In genomic region chr14:94329857-94330256, GRCh38 we compare ENCODE assay signal across 35 cellular contexts. TPM values are rescaled to one million over a fixed set of nuclear protein-coding genes. Genes with fewer than 3 reads are reported as not detected.
"Had no signal": no experiment of that assay in that cellular context is flagged by ENCODE, and none has a peak within 500 bp of the region (broad histone marks: within the 10 kb centered on the region; RNA-seq: fewer than 3 reads in every experiment).

No MANE protein-coding gene starts in this region.

- FAIRE-seq: pancreas had no signal

- H3K27ac Mint-ChIP-seq: naive thymus-derived CD4-positive, alpha-beta T cell; natural killer cell; nephron; neural progenitor cell; stimulated activated memory B cell treated with anti-CD40 and anti-IgM and Interleukin-4, amounts not matched to agents 10 μg/mL and 1 μg/mL and 100 μg/mL, for 72 hours; stimulated activated naive CD8-positive, alpha-beta T cell treated with anti-CD3 and anti-CD28 coated beads, Interleukin-15, amount 100 ng/mL, for 72 hours; type B pancreatic cell had no signal

- H3K9ac ChIP-seq: neural progenitor cell had no signal

- H3K4me3 Mint-ChIP-seq: naive thymus-derived CD4-positive, alpha-beta T cell; natural killer cell; nephron; neural progenitor cell; stimulated activated memory B cell treated with anti-CD40 and anti-IgM and Interleukin-4, amounts not matched to agents 10 μg/mL and 1 μg/mL and 100 μg/mL, for 72 hours; stimulated activated naive CD8-positive, alpha-beta T cell treated with anti-CD3 and anti-CD28 coated beads, Interleukin-15, amount 100 ng/mL, for 72 hours; type B pancreatic cell had no signal

- H3K4me1 Mint-ChIP-seq: naive thymus-derived CD4-positive, alpha-beta T cell; natural killer cell; nephron; stimulated activated memory B cell treated with anti-CD40 and anti-IgM and Interleukin-4, amounts not matched to agents 10 μg/mL and 1 μg/mL and 100 μg/mL, for 72 hours; stimulated activated naive CD8-positive, alpha-beta T cell treated with anti-CD3 and anti-CD28 coated beads, Interleukin-15, amount 100 ng/mL, for 72 hours had no signal

- H2AFZ ChIP-seq: neural progenitor cell had no signal

- H3K9me3 Mint-ChIP-seq: natural killer cell; stimulated activated naive CD8-positive, alpha-beta T cell treated with anti-CD3 and anti-CD28 coated beads, Interleukin-15, amount 100 ng/mL, for 72 hours; type B pancreatic cell had no signal

- H3K4me1 ChIP-seq: neural progenitor cell, pancreas, prostate gland, spleen, testis, tibial artery, transverse colon, upper lobe of right lung, uterus had no signal

- H3K27me3 Mint-ChIP-seq: type B pancreatic cell had no signal

- H3K4me3 ChIP-seq: neural progenitor cell, pancreas, prostate gland, skin epidermis, smooth muscle cell, spleen, suprapubic skin, testis, tibial artery, transverse colon, upper lobe of right lung, uterus had no signal

- H3K27me3 ChIP-seq: neural progenitor cell, pancreas, suprapubic skin, testis, tibial artery, transverse colon, upper lobe of right lung, uterus had no signal

- H3K27ac ChIP-seq: neural progenitor cell, neutrophil, pancreas, prostate gland, skin epidermis, spleen, suprapubic skin, testis, tibial artery, transverse colon, upper lobe of right lung, uterus had no signal

- H3K36me3 ChIP-seq: neural progenitor cell, neutrophil, pancreas, prostate gland, spleen, suprapubic skin, tibial artery, transverse colon, upper lobe of right lung, uterus had no signal

- H3K4me2 ChIP-seq: neural progenitor cell, smooth muscle cell had no signal

- ATAC-seq: naive thymus-derived CD4-positive, alpha-beta T cell; natural killer cell; pancreas; right cardiac atrium; sciatic nerve; stimulated activated memory B cell treated with anti-CD40 and anti-IgM and Interleukin-4, amounts not matched to agents 10 μg/mL and 1 μg/mL and 100 μg/mL, for 72 hours; stimulated activated naive CD8-positive, alpha-beta T cell treated with anti-CD3 and anti-CD28 coated beads, Interleukin-15, amount 100 ng/mL, for 72 hours; stimulated activated naive CD8-positive, alpha-beta T cell treated with anti-CD3 and anti-CD28 coated beads, Interleukin-15, Interleukin-2, amounts not matched to agents 100 U/mL and 50 U/mL, for 24 hours had no signal

- H3K36me3 Mint-ChIP-seq: naive thymus-derived CD4-positive, alpha-beta T cell; natural killer cell; neural progenitor cell; stimulated activated memory B cell treated with anti-CD40 and anti-IgM and Interleukin-4, amounts not matched to agents 10 μg/mL and 1 μg/mL and 100 μg/mL, for 72 hours; type B pancreatic cell had no signal

- H3K9me3 ChIP-seq: neutrophil, pancreas, prostate gland, spleen, suprapubic skin, testis, tibial artery, upper lobe of right lung, uterus had no signal

- DNase-seq: naive thymus-derived CD4-positive, alpha-beta T cell; natural killer cell; nucleus accumbens; pancreas; retina; right cardiac atrium; spleen; stimulated activated CD4-positive, alpha-beta T cell treated with anti-CD3 and anti-CD28 coated beads, Interleukin-12 subunit alpha, Interleukin-12 subunit beta, amount 100 ng/mL, for 4 hours; stimulated activated CD4-positive, alpha-beta T cell treated with anti-CD3 and anti-CD28 coated beads, Interleukin-1b, Interleukin-23, amount 100 ng/mL, for 48 hours; stimulated activated CD4-positive, alpha-beta T cell treated with anti-CD3 and anti-CD28 coated beads, Interleukin-4, amount 100 ng/mL, for 1 hour; stimulated activated CD4-positive, alpha-beta T cell treated with anti-CD3 and anti-CD28 coated beads, Interleukin-4, amount 100 ng/mL, for 4 hours; stimulated activated naive CD4-positive, alpha-beta T cell; stimulated activated naive CD8-positive, alpha-beta T cell treated with anti-CD3 and anti-CD28 coated beads, Interleukin-15, amount 100 ng/mL, for 72 hours; stimulated activated naive CD8-positive, alpha-beta T cell treated with anti-CD3 and anti-CD28 coated beads, Interleukin-15, Interleukin-2, amounts not matched to agents 100 U/mL and 50 U/mL, for 24 hours; substantia nigra; testis; tibial artery; transverse colon; upper lobe of right lung; uterus had no signal

RNA-seq across cellular contexts. Expression of gene SERPINA6, which starts 6.7 kb away (rescaled TPM):
- total RNA-seq: naive thymus-derived CD4-positive, alpha-beta T cell; natural killer cell; osteoblast; posterior vena cava; prostate gland; pulmonary artery endothelial cell; right cardiac atrium; sciatic nerve; smooth muscle cell; spleen; testis; upper lobe of right lung; urinary bladder had no signal
- polyA plus RNA-seq: naive thymus-derived CD4-positive, alpha-beta T cell; neural cell; right cardiac atrium; smooth muscle cell; spleen had no signal

RNA-seq across cellular contexts. Expression of gene SERPINA2, which starts 36.6 kb away (rescaled TPM):
- total RNA-seq: naive thymus-derived CD4-positive, alpha-beta T cell; natural killer cell; osteoblast; pancreas; posterior vena cava; prostate gland; pulmonary artery endothelial cell; right cardiac atrium; sciatic nerve; smooth muscle cell; spleen; suprapubic skin; testis; transverse colon; upper lobe of right lung; urinary bladder; uterus had no signal
- polyA plus RNA-seq: naive thymus-derived CD4-positive, alpha-beta T cell; neural cell; pancreas; right cardiac atrium; smooth muscle cell; spleen; urinary bladder had no signal

RNA-seq across cellular contexts. Expression of gene SERPINA10, which starts 36.8 kb away (rescaled TPM):
- total RNA-seq: naive thymus-derived CD4-positive, alpha-beta T cell; natural killer cell; osteoblast; posterior vena cava; prostate gland; pulmonary artery endothelial cell; right cardiac atrium; sciatic nerve; smooth muscle cell; spleen; testis; upper lobe of right lung; urinary bladder; uterus had no signal
- polyA plus RNA-seq: naive thymus-derived CD4-positive, alpha-beta T cell; neural cell; right cardiac atrium; smooth muscle cell; spleen had no signal

RNA-seq across cellular contexts. Expression of gene SERPINA1, which starts 58.5 kb away (rescaled TPM):
- total RNA-seq: pulmonary artery endothelial cell had no signal
- polyA plus RNA-seq: neural cell had no signal
